Comparison of ENCODE assay signal across 1 cellular context in the genomic region with DNA sequence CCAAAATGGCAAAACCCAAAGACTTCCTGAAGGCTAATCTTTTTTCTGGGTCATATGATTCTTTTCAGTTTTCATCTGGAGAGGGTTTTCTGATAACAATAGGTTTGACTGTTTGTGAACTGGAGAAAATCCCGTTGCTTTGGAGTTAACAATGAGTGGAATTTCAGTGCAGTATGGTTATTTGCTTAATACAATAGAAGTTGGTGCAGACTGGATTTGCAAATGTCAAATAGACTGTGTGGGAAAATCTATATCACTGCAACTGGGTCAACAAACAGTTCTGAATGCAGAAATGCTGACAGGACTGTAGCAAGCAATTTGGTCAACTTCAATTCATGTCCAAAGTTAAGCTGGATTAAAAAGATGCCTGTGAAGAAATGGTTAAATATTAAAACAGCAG.
TF ChIP-seq lines count a peak whose summit lies in the region.

No MANE protein-coding gene starts in this region.

TF ChIP-seq in WTC11, 78 proteins besides CTCF, POLR2A, EP300 and RAD21 (continued from another document):
- TF ChIP-seq, protein P1, sequence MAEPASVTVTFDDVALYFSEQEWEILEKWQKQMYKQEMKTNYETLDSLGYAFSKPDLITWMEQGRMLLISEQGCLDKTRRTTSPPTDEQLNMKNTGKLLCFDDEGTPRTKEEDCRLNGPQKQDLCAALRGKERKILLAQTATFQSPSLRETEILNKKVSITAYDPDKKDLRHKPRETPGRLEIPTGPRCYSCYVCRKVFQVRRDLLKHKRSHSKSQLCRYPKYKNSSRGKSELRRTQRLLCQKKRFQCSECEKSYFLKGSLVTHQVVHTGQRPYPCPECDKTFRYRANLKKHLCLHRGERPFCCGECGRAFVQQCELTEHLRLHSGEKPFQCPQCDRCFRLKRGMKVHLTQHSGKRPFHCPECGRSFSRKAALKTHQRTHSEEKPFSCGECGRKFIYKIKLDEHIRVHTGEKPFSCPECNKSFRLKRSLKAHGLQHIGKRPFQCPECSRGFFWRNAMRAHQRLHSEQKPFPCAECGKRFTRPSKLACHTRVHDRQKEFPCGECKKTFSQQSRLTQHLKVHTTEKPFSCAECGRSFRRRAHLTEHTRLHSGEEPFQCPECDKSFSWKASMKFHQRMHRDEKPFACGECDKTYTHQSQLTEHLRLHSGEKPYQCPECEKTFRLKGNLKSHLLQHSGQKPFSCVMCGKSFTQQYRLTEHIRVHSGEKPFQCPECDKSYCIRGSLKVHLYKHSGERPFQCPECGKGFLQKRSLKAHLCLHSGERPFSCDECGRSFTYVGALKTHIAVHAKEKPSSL (CRISPR knock-in tag; conservative IDR thresholded peaks at IDR 0.05) = no peak
- TF ChIP-seq NR1H2 (CRISPR knock-in tag; IDR thresholded peaks at IDR 0.05) = no peak
- TF ChIP-seq GTF2I (CRISPR knock-in tag; conservative IDR thresholded peaks at IDR 0.05) = no peak
- TF ChIP-seq, protein P2, sequence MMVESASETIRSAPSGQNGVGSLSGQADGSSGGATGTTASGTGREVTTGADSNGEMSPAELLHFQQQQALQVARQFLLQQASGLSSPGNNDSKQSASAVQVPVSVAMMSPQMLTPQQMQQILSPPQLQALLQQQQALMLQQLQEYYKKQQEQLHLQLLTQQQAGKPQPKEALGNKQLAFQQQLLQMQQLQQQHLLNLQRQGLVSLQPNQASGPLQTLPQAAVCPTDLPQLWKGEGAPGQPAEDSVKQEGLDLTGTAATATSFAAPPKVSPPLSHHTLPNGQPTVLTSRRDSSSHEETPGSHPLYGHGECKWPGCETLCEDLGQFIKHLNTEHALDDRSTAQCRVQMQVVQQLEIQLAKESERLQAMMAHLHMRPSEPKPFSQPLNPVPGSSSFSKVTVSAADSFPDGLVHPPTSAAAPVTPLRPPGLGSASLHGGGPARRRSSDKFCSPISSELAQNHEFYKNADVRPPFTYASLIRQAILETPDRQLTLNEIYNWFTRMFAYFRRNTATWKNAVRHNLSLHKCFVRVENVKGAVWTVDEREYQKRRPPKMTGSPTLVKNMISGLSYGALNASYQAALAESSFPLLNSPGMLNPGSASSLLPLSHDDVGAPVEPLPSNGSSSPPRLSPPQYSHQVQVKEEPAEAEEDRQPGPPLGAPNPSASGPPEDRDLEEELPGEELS (CRISPR knock-in tag; IDR thresholded peaks at IDR 0.05) = no peak
- no peak for TF ChIP-seq ZNF671 (CRISPR knock-in tag; IDR thresholded peaks at IDR 0.05)
- no peak for TF ChIP-seq JAZF1 (CRISPR knock-in tag; IDR thresholded peaks at IDR 0.05)
- no peak for TF ChIP-seq RELA (CRISPR knock-in tag; IDR thresholded peaks at IDR 0.05; ENCODE audit: borderline replicate concordance)
- TF ChIP-seq, protein P3, sequence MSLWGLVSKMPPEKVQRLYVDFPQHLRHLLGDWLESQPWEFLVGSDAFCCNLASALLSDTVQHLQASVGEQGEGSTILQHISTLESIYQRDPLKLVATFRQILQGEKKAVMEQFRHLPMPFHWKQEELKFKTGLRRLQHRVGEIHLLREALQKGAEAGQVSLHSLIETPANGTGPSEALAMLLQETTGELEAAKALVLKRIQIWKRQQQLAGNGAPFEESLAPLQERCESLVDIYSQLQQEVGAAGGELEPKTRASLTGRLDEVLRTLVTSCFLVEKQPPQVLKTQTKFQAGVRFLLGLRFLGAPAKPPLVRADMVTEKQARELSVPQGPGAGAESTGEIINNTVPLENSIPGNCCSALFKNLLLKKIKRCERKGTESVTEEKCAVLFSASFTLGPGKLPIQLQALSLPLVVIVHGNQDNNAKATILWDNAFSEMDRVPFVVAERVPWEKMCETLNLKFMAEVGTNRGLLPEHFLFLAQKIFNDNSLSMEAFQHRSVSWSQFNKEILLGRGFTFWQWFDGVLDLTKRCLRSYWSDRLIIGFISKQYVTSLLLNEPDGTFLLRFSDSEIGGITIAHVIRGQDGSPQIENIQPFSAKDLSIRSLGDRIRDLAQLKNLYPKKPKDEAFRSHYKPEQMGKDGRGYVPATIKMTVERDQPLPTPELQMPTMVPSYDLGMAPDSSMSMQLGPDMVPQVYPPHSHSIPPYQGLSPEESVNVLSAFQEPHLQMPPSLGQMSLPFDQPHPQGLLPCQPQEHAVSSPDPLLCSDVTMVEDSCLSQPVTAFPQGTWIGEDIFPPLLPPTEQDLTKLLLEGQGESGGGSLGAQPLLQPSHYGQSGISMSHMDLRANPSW (CRISPR knock-in tag; conservative IDR thresholded peaks at IDR 0.05; ENCODE audit: low read depth) = no peak
- no peak for TF ChIP-seq GRHL2 (CRISPR knock-in tag; IDR thresholded peaks at IDR 0.05; ENCODE audit: insufficient replicate concordance, severe bottlenecking)
- TF ChIP-seq, protein P4, sequence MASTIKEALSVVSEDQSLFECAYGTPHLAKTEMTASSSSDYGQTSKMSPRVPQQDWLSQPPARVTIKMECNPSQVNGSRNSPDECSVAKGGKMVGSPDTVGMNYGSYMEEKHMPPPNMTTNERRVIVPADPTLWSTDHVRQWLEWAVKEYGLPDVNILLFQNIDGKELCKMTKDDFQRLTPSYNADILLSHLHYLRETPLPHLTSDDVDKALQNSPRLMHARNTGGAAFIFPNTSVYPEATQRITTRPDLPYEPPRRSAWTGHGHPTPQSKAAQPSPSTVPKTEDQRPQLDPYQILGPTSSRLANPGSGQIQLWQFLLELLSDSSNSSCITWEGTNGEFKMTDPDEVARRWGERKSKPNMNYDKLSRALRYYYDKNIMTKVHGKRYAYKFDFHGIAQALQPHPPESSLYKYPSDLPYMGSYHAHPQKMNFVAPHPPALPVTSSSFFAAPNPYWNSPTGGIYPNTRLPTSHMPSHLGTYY (CRISPR knock-in tag; IDR thresholded peaks at IDR 0.05) = no peak
- no peak for TF ChIP-seq EMX1 (CRISPR knock-in tag; IDR thresholded peaks at IDR 0.05)
- TF ChIP-seq, protein P5, sequence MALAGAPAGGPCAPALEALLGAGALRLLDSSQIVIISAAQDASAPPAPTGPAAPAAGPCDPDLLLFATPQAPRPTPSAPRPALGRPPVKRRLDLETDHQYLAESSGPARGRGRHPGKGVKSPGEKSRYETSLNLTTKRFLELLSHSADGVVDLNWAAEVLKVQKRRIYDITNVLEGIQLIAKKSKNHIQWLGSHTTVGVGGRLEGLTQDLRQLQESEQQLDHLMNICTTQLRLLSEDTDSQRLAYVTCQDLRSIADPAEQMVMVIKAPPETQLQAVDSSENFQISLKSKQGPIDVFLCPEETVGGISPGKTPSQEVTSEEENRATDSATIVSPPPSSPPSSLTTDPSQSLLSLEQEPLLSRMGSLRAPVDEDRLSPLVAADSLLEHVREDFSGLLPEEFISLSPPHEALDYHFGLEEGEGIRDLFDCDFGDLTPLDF (CRISPR knock-in tag; IDR thresholded peaks at IDR 0.05) = no peak
- no peak for TF ChIP-seq ZNF396 (CRISPR knock-in tag; IDR thresholded peaks at IDR 0.05; ENCODE audit: borderline replicate concordance)
- no peak for TF ChIP-seq CREM (CRISPR knock-in tag; IDR thresholded peaks at IDR 0.05)
